20 cellular contexts compared by ENCODE assay signal in the genomic region with DNA sequence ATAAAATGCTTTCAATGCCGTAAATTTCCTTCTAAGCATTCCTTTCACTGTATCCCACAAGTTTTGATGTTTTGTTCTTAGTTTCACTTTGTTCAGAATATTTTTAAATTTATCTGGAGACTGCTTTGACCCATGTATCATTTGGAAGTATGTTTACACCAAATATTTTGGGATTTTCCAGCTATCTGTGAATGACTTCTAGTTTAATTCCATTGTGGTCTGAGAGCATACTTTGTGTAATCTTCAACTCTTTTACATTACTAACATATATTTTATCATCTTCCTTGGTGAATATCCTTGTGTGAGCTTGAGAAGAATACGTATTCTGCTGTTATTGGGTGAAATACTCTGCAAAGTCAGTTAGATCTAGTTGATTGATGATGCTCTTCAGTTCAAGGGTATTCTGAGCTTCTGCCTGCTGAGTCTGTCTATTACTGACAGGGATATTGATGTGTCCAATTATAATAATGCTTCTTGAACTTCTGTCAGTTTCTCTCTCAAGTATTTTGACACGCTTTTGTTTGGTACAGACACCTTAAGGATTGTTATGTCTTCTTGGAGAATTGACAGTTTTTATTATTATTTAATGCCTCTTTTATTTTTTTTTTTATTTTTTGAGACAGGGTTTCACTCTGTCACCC. TPM values are rescaled to one million over a fixed set of nuclear protein-coding genes. Genes with fewer than 3 reads are reported as not detected.
DNase-seq lines count a peak whose midpoint lies in the region; ATAC-seq and TF ChIP-seq lines count a peak whose summit lies in the region.
"Had no signal": no experiment of that assay in that cellular context is flagged by ENCODE, and none has a peak within 500 bp of the region (broad histone marks: within the 10 kb centered on the region; RNA-seq: fewer than 3 reads in every experiment).

No MANE protein-coding gene starts in this region.

- H3K4me1 ChIP-seq in spleen (peaks cover 20 to 100% (median 90%) of the 10 kb centered on the region in 6 donors), HAP-1 (peaks cover 6% of the 10 kb centered on the region; the same call in 1 of the 2 replicates), OCI-LY7 (ENCODE audit: insufficient read depth, low read length, poor library complexity, severe bottlenecking) (peaks cover 5% of the 10 kb centered on the region)

- 78 to 87% (median 84%) methylated on average over 3 of the region's 3 CpGs for WGBS in spleen, 5 donors

- H3K27ac ChIP-seq in spleen (peak overlapping the region in 6 of 8 donors; percentile 1 to 49 (median 19)), OCI-LY7 (ENCODE audit: low read depth, low read length, poor library complexity, severe bottlenecking) (no peak overlapping the region)

- no peak overlapping the region for H3K4me2 ChIP-seq in OCI-LY7 (ENCODE audit: low read length)

- H3K4me3 ChIP-seq in fibroblast of villous mesenchyme (ENCODE audit: low read depth, low read length) (peak overlapping the region; percentile 26), spleen (peak overlapping the region in 1 of 8 donors; percentile 2), HAP-1 (no peak overlapping the region), OCI-LY7 (ENCODE audit: low read depth, low read length, poor library complexity, severe bottlenecking) (no peak overlapping the region)

- H3K27me3 ChIP-seq in spleen (replicated peaks in 1 of 7) (no peaks in the 10 kb centered on the region), HAP-1 (ENCODE audit: low read depth) (no peaks in the 10 kb centered on the region)

- POLR2A ChIA-PET in activated B cell treated with CpG ODN at 0.5 μM for 24 hours (lab: Charles Lee), result interaction anchor here (0.8 kb wide), 1 partner anchor 1554 kb away, joined by 3 read pairs; no protein-coding TSS in a partner anchor
- POLR2A ChIA-PET in OCI-LY7 (lab: Charles Lee), result interaction anchor here (0.7 to 1.2 kb wide), 3 partner anchors 20 to 33 kb away, joined by 3 to 7 read pairs (median 4); no protein-coding TSS in a partner anchor

- no peaks in the 10 kb centered on the region for H3K9me2 ChIP-seq in OCI-LY7 (ENCODE audit: insufficient read depth, low read length)

- TF ChIP-seq POLR2A in spleen (IDR thresholded peaks at IDR 0.05), result no peak

- H3K9me3 ChIP-seq in spleen, result no peaks in the 10 kb centered on the region
- H3K9me3 ChIP-seq in HAP-1, result no peaks in the 10 kb centered on the region
- no peaks in the 10 kb centered on the region for H3K9me3 ChIP-seq in OCI-LY7 (ENCODE audit: low read length)

- H3K36me3 ChIP-seq in spleen, result no peaks in the 10 kb centered on the region
- H3K36me3 ChIP-seq in HAP-1 (replicated peaks), result no peaks in the 10 kb centered on the region
- H3K36me3 ChIP-seq in OCI-LY7 (ENCODE audit: insufficient read depth, low read length), result no peaks in the 10 kb centered on the region; the same call in 1 of the 2 replicates

- BruUV-seq in OCI-LY7 (replicated peaks; lab: Mats Ljungman, UMichigan), result no TSS peak

- no peak for DNase-seq in activated CD8-positive, alpha-beta memory T cell treated with anti-CD3 and anti-CD28 coated beads, Interleukin-2, amount 10 ng/mL, durations not matched to agents 7 days and 5 days
- DNase-seq in activated CD8-positive, alpha-beta memory T cell treated with anti-CD3 and anti-CD28 coated beads, Interleukin-2, amount 50 U/mL, for 4 hours, result no peak
- no peak for DNase-seq in activated B cell treated with CpG ODN at 0.5 μM for 24 hours
- peak; percentile 65 for DNase-seq in fibroblast of villous mesenchyme (ENCODE audit: low read depth)
- no peak for DNase-seq in spleen
- DNase-seq in HAP-1 (ENCODE audit: low spot score in 2 of 2), result no peak
- DNase-seq in epidermal melanocyte (ENCODE audit: insufficient read length, low spot score), result no peak
- DNase-seq in OCI-LY7 (ENCODE audit: low spot score), result no peak
- DNase-seq: 8988T; activated CD4-positive, alpha-beta T cell treated with anti-CD3 and anti-CD28 coated beads for 36 hours; activated CD8-positive, alpha-beta memory T cell treated with anti-CD3 and anti-CD28 coated beads, Interleukin-2, amount 50 U/mL, for 48 hours; activated gamma-delta T cell treated with Interleukin-2 at 50 U/mL for 16 hours; DND-41; NCI-H2107; NCI-H748 treated with DMSO at 0.1 percent for 48 hours; stimulated activated CD4-positive, alpha-beta T cell treated with anti-CD3 and anti-CD28 coated beads, Interleukin-12 subunit alpha, Interleukin-12 subunit beta, amount 100 ng/mL, for 4 hours; T1000 had no signal

- H3K9me3 Mint-ChIP-seq in activated CD8-positive, alpha-beta memory T cell treated with anti-CD3 and anti-CD28 coated beads, Interleukin-2, amount 10 ng/mL, durations not matched to agents 7 days and 5 days (ENCODE audit: low read depth), result no peaks in the 10 kb centered on the region
- H3K9me3 Mint-ChIP-seq in activated B cell treated with CpG ODN at 0.5 μM for 24 hours, result no peaks in the 10 kb centered on the region
- H3K9me3 Mint-ChIP-seq: stimulated activated memory B cell treated with anti-CD40 and anti-IgM and Interleukin-4, amounts not matched to agents 10 μg/mL and 1 μg/mL and 100 μg/mL, for 72 hours had no signal

- ATAC-seq in activated CD8-positive, alpha-beta memory T cell treated with anti-CD3 and anti-CD28 coated beads, Interleukin-2, amount 10 ng/mL, durations not matched to agents 7 days and 5 days, result no peak
- ATAC-seq in activated B cell treated with CpG ODN at 0.5 μM for 24 hours (ENCODE audit: low read depth), result no peak
- ATAC-seq: activated CD4-positive, alpha-beta T cell treated with anti-CD3 and anti-CD28 coated beads for 36 hours; HepG2; Panc1; stimulated activated memory B cell treated with anti-CD40 and anti-IgM and Interleukin-4, amounts not matched to agents 10 μg/mL and 1 μg/mL and 100 μg/mL, for 72 hours had no signal

- CTCF ChIA-PET in activated CD8-positive, alpha-beta memory T cell treated with anti-CD3 and anti-CD28 coated beads, Interleukin-2, amount 10 ng/mL, durations not matched to agents 7 days and 5 days (lab: Charles Lee), result interaction anchor here (0.6 to 1.5 kb wide), 3 partner anchors 13 to 250 kb away, joined by 3 read pairs; no protein-coding TSS in a partner anchor
- CTCF ChIA-PET in activated B cell treated with CpG ODN at 0.5 μM for 24 hours (lab: Charles Lee), result no interaction called here
- CTCF ChIA-PET in OCI-LY7 (lab: Charles Lee; ENCODE audit: unreplicated experiment), result no interaction called here

- intact Hi-C loops in activated B cell treated with CpG ODN at 0.5 μM for 24 hours (cut with micrococcal nuclease) (no loop called here), spleen (cut with DNase I; ENCODE audit: low total_unique reads) (no loop called here), OCI-LY7 (cut with micrococcal nuclease; ENCODE audit: unreplicated experiment) (no loop called here)

- H3K4me3 Mint-ChIP-seq in activated CD8-positive, alpha-beta memory T cell treated with anti-CD3 and anti-CD28 coated beads, Interleukin-2, amount 10 ng/mL, durations not matched to agents 7 days and 5 days, result peak overlapping the region; percentile 6
- peak overlapping the region; percentile 36 for H3K4me3 Mint-ChIP-seq in activated B cell treated with CpG ODN at 0.5 μM for 24 hours
- H3K4me3 Mint-ChIP-seq: activated CD4-positive, alpha-beta T cell treated with anti-CD3 and anti-CD28 coated beads for 36 hours; stimulated activated memory B cell treated with anti-CD40 and anti-IgM and Interleukin-4, amounts not matched to agents 10 μg/mL and 1 μg/mL and 100 μg/mL, for 72 hours had no signal

- H3K27ac Mint-ChIP-seq in activated CD8-positive, alpha-beta memory T cell treated with anti-CD3 and anti-CD28 coated beads, Interleukin-2, amount 10 ng/mL, durations not matched to agents 7 days and 5 days, result no peak overlapping the region
- no peak overlapping the region for H3K27ac Mint-ChIP-seq in activated B cell treated with CpG ODN at 0.5 μM for 24 hours
- H3K27ac Mint-ChIP-seq: activated CD4-positive, alpha-beta T cell treated with anti-CD3 and anti-CD28 coated beads for 36 hours; stimulated activated memory B cell treated with anti-CD40 and anti-IgM and Interleukin-4, amounts not matched to agents 10 μg/mL and 1 μg/mL and 100 μg/mL, for 72 hours had no signal

- H3K36me3 Mint-ChIP-seq in activated CD8-positive, alpha-beta memory T cell treated with anti-CD3 and anti-CD28 coated beads, Interleukin-2, amount 10 ng/mL, durations not matched to agents 7 days and 5 days, result peaks cover 18% of the 10 kb centered on the region
- H3K36me3 Mint-ChIP-seq in activated B cell treated with CpG ODN at 0.5 μM for 24 hours (ENCODE audit: low read depth), result peaks cover 2% of the 10 kb centered on the region
- H3K36me3 Mint-ChIP-seq: stimulated activated memory B cell treated with anti-CD40 and anti-IgM and Interleukin-4, amounts not matched to agents 10 μg/mL and 1 μg/mL and 100 μg/mL, for 72 hours had no signal

- peaks cover 42% of the 10 kb centered on the region for H3K4me1 Mint-ChIP-seq in activated CD8-positive, alpha-beta memory T cell treated with anti-CD3 and anti-CD28 coated beads, Interleukin-2, amount 10 ng/mL, durations not matched to agents 7 days and 5 days
- peaks cover 72% of the 10 kb centered on the region for H3K4me1 Mint-ChIP-seq in activated B cell treated with CpG ODN at 0.5 μM for 24 hours

- H2AFZ ChIP-seq in OCI-LY7 (ENCODE audit: low read length), result no peak overlapping the region

- in situ Hi-C loops in HAP-1 (cut with MboI; ENCODE audit: low sequenced_read_pairs), result no loop called here

- TF ChIP-seq CTCF in activated B cell treated with CpG ODN at 0.5 μM for 24 hours (IDR thresholded peaks at IDR 0.05) (no peak), fibroblast of villous mesenchyme (IDR thresholded peaks at IDR 0.05; ENCODE audit: insufficient read depth, low read depth, low read length) (no peak), spleen (IDR thresholded peaks at IDR 0.05 in 8 of 11, conservative IDR thresholded peaks at IDR 0.05 in 3 of 11) (no peak), OCI-LY7 (conservative IDR thresholded peaks at IDR 0.05; ENCODE audit: low read length) (no peak)

- no peaks in the 10 kb centered on the region for H3K27me3 Mint-ChIP-seq in activated CD8-positive, alpha-beta memory T cell treated with anti-CD3 and anti-CD28 coated beads, Interleukin-2, amount 10 ng/mL, durations not matched to agents 7 days and 5 days
- no peaks in the 10 kb centered on the region for H3K27me3 Mint-ChIP-seq in activated B cell treated with CpG ODN at 0.5 μM for 24 hours
- H3K27me3 Mint-ChIP-seq: activated CD4-positive, alpha-beta T cell treated with anti-CD3 and anti-CD28 coated beads for 36 hours; stimulated activated memory B cell treated with anti-CD40 and anti-IgM and Interleukin-4, amounts not matched to agents 10 μg/mL and 1 μg/mL and 100 μg/mL, for 72 hours had no signal

- H3K79me2 ChIP-seq in OCI-LY7 (ENCODE audit: insufficient read depth, low read depth, low read length), result peaks cover 97% of the 10 kb centered on the region

- H4K20me1 ChIP-seq in OCI-LY7 (ENCODE audit: insufficient read depth, low read length), result no peaks in the 10 kb centered on the region; the same call in 1 of the 2 replicates

RNA-seq across cellular contexts. Expression of a gene that starts 31.6 kb away (rescaled TPM):
- total RNA-seq in activated CD8-positive, alpha-beta memory T cell treated with anti-CD3 and anti-CD28 coated beads, Interleukin-2, amount 10 ng/mL, durations not matched to agents 7 days and 5 days, result 10 to 100 TPM; 35.5 to 41.4 TPM
- 48.9 and 64.6 TPM in 2 replicates for total RNA-seq in activated B cell treated with CpG ODN at 0.5 μM for 24 hours
- 44.1 and 72.5 TPM in 2 replicates for total RNA-seq in fibroblast of villous mesenchyme
- 10 to 100 TPM; 47.6 to 87.4 (median 77.6) TPM for total RNA-seq in spleen
- 1 to 10 TPM; 7.1 to 9.2 (median 8.2) TPM for polyA plus RNA-seq in spleen
- 10.8 and 12.1 TPM in 2 replicates for total RNA-seq in OCI-LY7 (2014; rRNA removed; shearing (Covaris generic))
- total RNA-seq in OCI-LY7 (2022), result 54.4 and 56.6 TPM in 2 replicates
